Comparison of ENCODE assay signal across 34 cellular contexts in the genomic region with DNA sequence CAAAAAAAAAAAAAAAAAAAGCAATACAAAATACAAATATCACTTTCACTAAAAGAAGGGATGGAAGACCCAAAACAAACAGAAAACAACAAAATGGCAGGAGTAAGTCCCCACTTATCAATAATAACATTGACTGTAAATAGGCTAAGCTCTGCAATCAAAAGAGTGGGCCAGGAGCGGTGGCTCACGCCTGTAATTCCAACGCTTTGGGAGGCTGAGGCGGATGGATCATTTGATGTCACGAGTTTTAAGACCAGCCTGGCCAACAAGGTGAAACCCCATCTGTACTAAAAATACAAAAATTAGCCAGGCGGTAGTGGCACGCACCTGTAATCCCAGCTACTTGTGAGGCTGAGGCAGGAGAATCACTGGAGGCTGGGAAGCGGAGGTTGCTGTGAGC.
"Had no signal": no experiment of that assay in that cellular context is flagged by ENCODE, and none has a peak within 500 bp of the region (broad histone marks: within the 10 kb centered on the region; RNA-seq: fewer than 3 reads in every experiment).

No MANE protein-coding gene starts in this region.

- H3K4me3 Mint-ChIP-seq: activated B cell treated with CpG ODN at 0.5 μM for 24 hours; activated CD4-positive, alpha-beta memory T cell treated with anti-CD3 and anti-CD28 coated beads, Interleukin-2, amount 10 ng/mL, durations not matched to agents 7 days and 5 days; activated CD4-positive, alpha-beta T cell treated with anti-CD3 and anti-CD28 coated beads, Interleukin-2, amount 10 ng/mL, durations not matched to agents 7 days and 5 days; activated CD8-positive, alpha-beta memory T cell treated with anti-CD3 and anti-CD28 coated beads, Interleukin-2, amount 10 ng/mL, durations not matched to agents 7 days and 5 days; activated CD8-positive, alpha-beta T cell treated with anti-CD3 and anti-CD28 coated beads, Interleukin-2, amount 10 ng/mL, durations not matched to agents 7 days and 5 days; activated naive CD4-positive, alpha-beta T cell treated with anti-CD3 and anti-CD28 coated beads, Interleukin-2, amount 10 ng/mL, durations not matched to agents 7 days and 5 days; activated naive CD4-positive, alpha-beta T cell treated with anti-CD3 and anti-CD28 coated beads, Interleukin-2, amount 50 U/mL, for 24 hours; activated naive CD8-positive, alpha-beta T cell; activated naive CD8-positive, alpha-beta T cell treated with anti-CD3 and anti-CD28 coated beads, Interleukin-2, amount 10 ng/mL, durations not matched to agents 7 days and 5 days; activated naive CD8-positive, alpha-beta T cell treated with anti-CD3 and anti-CD28 coated beads, Interleukin-2, amount 50 U/mL, for 24 hours; activated T-cell treated with anti-CD3 and anti-CD28 coated beads, Interleukin-2, amount 50 U/mL, for 24 hours; T-helper 2 cell treated with Interferon-gamma antibody and Interleukin-4, amounts not matched to agents 5 μg/mL and 100 μg/mL, for 36 hours had no signal

- FAIRE-seq: astrocyte, TTC549 had no signal

- ATAC-seq: activated CD8-positive, alpha-beta memory T cell treated with anti-CD3 and anti-CD28 coated beads, Interleukin-2, amount 10 ng/mL, durations not matched to agents 7 days and 5 days; activated CD8-positive, alpha-beta T cell treated with anti-CD3 and anti-CD28 coated beads, Interleukin-2, amount 10 ng/mL, durations not matched to agents 7 days and 5 days; activated naive CD8-positive, alpha-beta T cell treated with anti-CD3 and anti-CD28 coated beads, Interleukin-2, amount 50 U/mL, for 24 hours; body of pancreas had no signal

- H3K27me3 ChIP-seq: body of pancreas, brain microvascular endothelial cell, breast epithelium had no signal

- H3K27ac Mint-ChIP-seq: activated B cell treated with CpG ODN at 0.5 μM for 24 hours; activated CD4-positive, alpha-beta memory T cell treated with anti-CD3 and anti-CD28 coated beads, Interleukin-2, amount 10 ng/mL, durations not matched to agents 7 days and 5 days; activated CD4-positive, alpha-beta T cell treated with anti-CD3 and anti-CD28 coated beads, Interleukin-2, amount 10 ng/mL, durations not matched to agents 7 days and 5 days; activated CD8-positive, alpha-beta memory T cell treated with anti-CD3 and anti-CD28 coated beads, Interleukin-2, amount 10 ng/mL, durations not matched to agents 7 days and 5 days; activated CD8-positive, alpha-beta T cell treated with anti-CD3 and anti-CD28 coated beads, Interleukin-2, amount 10 ng/mL, durations not matched to agents 7 days and 5 days; activated naive CD4-positive, alpha-beta T cell treated with anti-CD3 and anti-CD28 coated beads, Interleukin-2, amount 10 ng/mL, durations not matched to agents 7 days and 5 days; activated naive CD4-positive, alpha-beta T cell treated with anti-CD3 and anti-CD28 coated beads, Interleukin-2, amount 50 U/mL, for 24 hours; activated naive CD8-positive, alpha-beta T cell; activated naive CD8-positive, alpha-beta T cell treated with anti-CD3 and anti-CD28 coated beads, Interleukin-2, amount 10 ng/mL, durations not matched to agents 7 days and 5 days; activated naive CD8-positive, alpha-beta T cell treated with anti-CD3 and anti-CD28 coated beads, Interleukin-2, amount 50 U/mL, for 24 hours; activated T-cell treated with anti-CD3 and anti-CD28 coated beads, Interleukin-2, amount 50 U/mL, for 24 hours; activated T-helper 2 cell treated with anti-CD3 and anti-CD28 coated beads, Interferon-gamma antibody, Interleukin-2, Interleukin-4, amounts not matched to agents 10 μg/mL and 5 μg/mL and 100 μg/mL, durations not matched to agents 14 hours and 24 hours and 36 hours; T-helper 2 cell treated with Interferon-gamma antibody and Interleukin-4, amounts not matched to agents 5 μg/mL and 100 μg/mL, for 36 hours had no signal

- H3K4me3 ChIP-seq: body of pancreas, breast epithelium had no signal

- H3K4me1 ChIP-seq: body of pancreas, breast epithelium had no signal

- H3K27ac ChIP-seq: body of pancreas, brain microvascular endothelial cell, breast epithelium, VCaP had no signal

- DNase-seq: activated B cell treated with CpG ODN at 0.5 μM for 24 hours; activated CD4-positive, alpha-beta memory T cell treated with anti-CD3 and anti-CD28 coated beads, Interleukin-2, amount 10 ng/mL, durations not matched to agents 7 days and 5 days; activated CD4-positive, alpha-beta T cell treated with anti-CD3 and anti-CD28 coated beads for 4 hours; activated CD4-positive, alpha-beta T cell treated with anti-CD3 and anti-CD28 coated beads, Interleukin-2, amount 10 ng/mL, durations not matched to agents 7 days and 5 days; activated CD4-positive, alpha-beta T cell treated with anti-CD3 and anti-CD28 coated beads, Interleukin-2, amount 50 U/mL, for 48 hours; activated CD4-positive, CD25-positive, alpha-beta regulatory T cell treated with anti-CD3 and anti-CD28 coated beads, Interleukin-2, amount 50 U/mL, for 72 hours; activated CD8-positive, alpha-beta memory T cell treated with anti-CD3 and anti-CD28 coated beads for 24 hours; activated CD8-positive, alpha-beta memory T cell treated with anti-CD3 and anti-CD28 coated beads, Interleukin-2, amount 10 ng/mL, durations not matched to agents 7 days and 5 days; activated CD8-positive, alpha-beta memory T cell treated with anti-CD3 and anti-CD28 coated beads, Interleukin-2, amount 50 U/mL, for 48 hours; activated CD8-positive, alpha-beta T cell treated with anti-CD3 and anti-CD28 coated beads, Interleukin-2, amount 10 ng/mL, durations not matched to agents 7 days and 5 days; activated effector memory CD4-positive, alpha-beta T cell treated with Interleukin-2 at 50 U/mL for 16 hours; activated gamma-delta T cell; activated naive CD4-positive, alpha-beta T cell treated with anti-CD3 and anti-CD28 coated beads, Interleukin-2, amount 10 ng/mL, durations not matched to agents 7 days and 5 days; activated naive CD4-positive, alpha-beta T cell treated with Interleukin-2 at 50 U/mL for 16 hours; activated naive CD8-positive, alpha-beta T cell treated with anti-CD3 and anti-CD28 coated beads, Interleukin-2, amount 10 ng/mL, durations not matched to agents 7 days and 5 days; activated naive CD8-positive, alpha-beta T cell treated with anti-CD3 and anti-CD28 coated beads, Interleukin-2, amount 50 U/mL, for 24 hours; activated T-cell treated with anti-CD3 and anti-CD28 coated beads, Interleukin-2, amount 50 U/mL, for 24 hours; activated T-cell treated with anti-CD3 and anti-CD28 coated beads, Interleukin-2, amount 50 U/mL, for 48 hours; amygdala; anterior cingulate cortex; body of pancreas; brain microvascular endothelial cell; central memory CD4-positive, alpha-beta T cell; SW 1271; T-helper 2 cell; T-helper 9 cell had no signal

- H3K27me3 Mint-ChIP-seq: activated B cell treated with CpG ODN at 0.5 μM for 24 hours; activated CD4-positive, alpha-beta T cell treated with anti-CD3 and anti-CD28 coated beads, Interleukin-2, amount 10 ng/mL, durations not matched to agents 7 days and 5 days; activated naive CD4-positive, alpha-beta T cell treated with anti-CD3 and anti-CD28 coated beads, Interleukin-2, amount 50 U/mL, for 24 hours; activated naive CD8-positive, alpha-beta T cell; activated naive CD8-positive, alpha-beta T cell treated with anti-CD3 and anti-CD28 coated beads, Interleukin-2, amount 50 U/mL, for 24 hours; activated T-cell treated with anti-CD3 and anti-CD28 coated beads, Interleukin-2, amount 50 U/mL, for 24 hours had no signal

- H3K9me3 ChIP-seq: body of pancreas, breast epithelium had no signal

- H3K36me3 Mint-ChIP-seq: activated CD8-positive, alpha-beta memory T cell treated with anti-CD3 and anti-CD28 coated beads, Interleukin-2, amount 10 ng/mL, durations not matched to agents 7 days and 5 days; activated naive CD4-positive, alpha-beta T cell treated with anti-CD3 and anti-CD28 coated beads, Interleukin-2, amount 50 U/mL, for 24 hours had no signal
